1 cellular context compared by ENCODE assay signal in the genomic region with DNA sequence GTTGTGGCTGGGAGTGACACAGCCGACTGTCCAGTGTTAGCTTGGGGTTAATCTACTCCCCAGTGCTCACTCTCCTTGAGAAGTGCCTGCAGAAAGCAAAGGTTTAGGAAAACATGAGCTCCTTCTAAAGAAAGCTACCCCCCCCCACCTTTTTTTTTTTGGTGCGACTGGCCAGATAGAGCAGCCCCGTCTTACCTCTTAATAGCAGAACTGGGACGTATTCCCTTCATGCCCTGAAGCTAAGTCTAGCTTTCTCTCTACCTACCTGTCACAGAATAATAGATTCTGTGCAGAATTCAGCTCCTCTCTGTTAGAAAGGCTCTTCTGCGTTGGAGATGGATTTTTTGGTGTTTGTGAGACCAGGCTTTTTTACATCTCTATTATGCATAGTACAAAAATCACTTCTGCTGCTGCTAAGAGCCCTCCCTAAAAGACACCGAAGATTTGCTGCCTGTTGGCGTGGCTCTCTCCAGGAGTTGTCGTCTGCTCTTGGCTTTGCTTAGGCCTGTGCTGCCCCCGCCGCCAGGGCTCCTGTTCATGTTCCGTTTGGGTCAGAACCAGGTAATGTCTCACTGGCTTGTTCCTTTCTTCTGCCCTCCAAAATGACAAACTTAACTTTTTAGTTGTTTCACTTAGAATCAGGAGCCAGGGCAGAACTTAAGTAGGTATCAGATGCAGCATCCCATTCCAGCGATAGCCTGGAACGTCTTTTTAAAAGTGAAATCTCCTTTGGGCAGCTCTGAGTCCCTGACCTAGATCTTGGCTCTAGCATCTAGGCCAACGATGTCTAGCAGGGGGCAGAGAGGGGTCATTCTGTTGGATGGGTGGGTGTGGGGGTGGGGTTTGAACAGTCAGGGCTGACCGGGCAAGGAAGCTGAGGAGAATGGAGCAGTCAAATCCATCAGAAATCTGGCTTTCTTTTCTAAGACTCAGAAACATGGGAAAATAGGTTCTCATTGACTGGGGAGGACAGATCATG.
TF ChIP-seq lines count a peak whose summit lies in the region.

No MANE protein-coding gene starts in this region.

TF ChIP-seq in GM23338, 12 proteins besides CTCF, POLR2A, EP300 and RAD21 (continued from another document):
- TF ChIP-seq, protein P1, sequence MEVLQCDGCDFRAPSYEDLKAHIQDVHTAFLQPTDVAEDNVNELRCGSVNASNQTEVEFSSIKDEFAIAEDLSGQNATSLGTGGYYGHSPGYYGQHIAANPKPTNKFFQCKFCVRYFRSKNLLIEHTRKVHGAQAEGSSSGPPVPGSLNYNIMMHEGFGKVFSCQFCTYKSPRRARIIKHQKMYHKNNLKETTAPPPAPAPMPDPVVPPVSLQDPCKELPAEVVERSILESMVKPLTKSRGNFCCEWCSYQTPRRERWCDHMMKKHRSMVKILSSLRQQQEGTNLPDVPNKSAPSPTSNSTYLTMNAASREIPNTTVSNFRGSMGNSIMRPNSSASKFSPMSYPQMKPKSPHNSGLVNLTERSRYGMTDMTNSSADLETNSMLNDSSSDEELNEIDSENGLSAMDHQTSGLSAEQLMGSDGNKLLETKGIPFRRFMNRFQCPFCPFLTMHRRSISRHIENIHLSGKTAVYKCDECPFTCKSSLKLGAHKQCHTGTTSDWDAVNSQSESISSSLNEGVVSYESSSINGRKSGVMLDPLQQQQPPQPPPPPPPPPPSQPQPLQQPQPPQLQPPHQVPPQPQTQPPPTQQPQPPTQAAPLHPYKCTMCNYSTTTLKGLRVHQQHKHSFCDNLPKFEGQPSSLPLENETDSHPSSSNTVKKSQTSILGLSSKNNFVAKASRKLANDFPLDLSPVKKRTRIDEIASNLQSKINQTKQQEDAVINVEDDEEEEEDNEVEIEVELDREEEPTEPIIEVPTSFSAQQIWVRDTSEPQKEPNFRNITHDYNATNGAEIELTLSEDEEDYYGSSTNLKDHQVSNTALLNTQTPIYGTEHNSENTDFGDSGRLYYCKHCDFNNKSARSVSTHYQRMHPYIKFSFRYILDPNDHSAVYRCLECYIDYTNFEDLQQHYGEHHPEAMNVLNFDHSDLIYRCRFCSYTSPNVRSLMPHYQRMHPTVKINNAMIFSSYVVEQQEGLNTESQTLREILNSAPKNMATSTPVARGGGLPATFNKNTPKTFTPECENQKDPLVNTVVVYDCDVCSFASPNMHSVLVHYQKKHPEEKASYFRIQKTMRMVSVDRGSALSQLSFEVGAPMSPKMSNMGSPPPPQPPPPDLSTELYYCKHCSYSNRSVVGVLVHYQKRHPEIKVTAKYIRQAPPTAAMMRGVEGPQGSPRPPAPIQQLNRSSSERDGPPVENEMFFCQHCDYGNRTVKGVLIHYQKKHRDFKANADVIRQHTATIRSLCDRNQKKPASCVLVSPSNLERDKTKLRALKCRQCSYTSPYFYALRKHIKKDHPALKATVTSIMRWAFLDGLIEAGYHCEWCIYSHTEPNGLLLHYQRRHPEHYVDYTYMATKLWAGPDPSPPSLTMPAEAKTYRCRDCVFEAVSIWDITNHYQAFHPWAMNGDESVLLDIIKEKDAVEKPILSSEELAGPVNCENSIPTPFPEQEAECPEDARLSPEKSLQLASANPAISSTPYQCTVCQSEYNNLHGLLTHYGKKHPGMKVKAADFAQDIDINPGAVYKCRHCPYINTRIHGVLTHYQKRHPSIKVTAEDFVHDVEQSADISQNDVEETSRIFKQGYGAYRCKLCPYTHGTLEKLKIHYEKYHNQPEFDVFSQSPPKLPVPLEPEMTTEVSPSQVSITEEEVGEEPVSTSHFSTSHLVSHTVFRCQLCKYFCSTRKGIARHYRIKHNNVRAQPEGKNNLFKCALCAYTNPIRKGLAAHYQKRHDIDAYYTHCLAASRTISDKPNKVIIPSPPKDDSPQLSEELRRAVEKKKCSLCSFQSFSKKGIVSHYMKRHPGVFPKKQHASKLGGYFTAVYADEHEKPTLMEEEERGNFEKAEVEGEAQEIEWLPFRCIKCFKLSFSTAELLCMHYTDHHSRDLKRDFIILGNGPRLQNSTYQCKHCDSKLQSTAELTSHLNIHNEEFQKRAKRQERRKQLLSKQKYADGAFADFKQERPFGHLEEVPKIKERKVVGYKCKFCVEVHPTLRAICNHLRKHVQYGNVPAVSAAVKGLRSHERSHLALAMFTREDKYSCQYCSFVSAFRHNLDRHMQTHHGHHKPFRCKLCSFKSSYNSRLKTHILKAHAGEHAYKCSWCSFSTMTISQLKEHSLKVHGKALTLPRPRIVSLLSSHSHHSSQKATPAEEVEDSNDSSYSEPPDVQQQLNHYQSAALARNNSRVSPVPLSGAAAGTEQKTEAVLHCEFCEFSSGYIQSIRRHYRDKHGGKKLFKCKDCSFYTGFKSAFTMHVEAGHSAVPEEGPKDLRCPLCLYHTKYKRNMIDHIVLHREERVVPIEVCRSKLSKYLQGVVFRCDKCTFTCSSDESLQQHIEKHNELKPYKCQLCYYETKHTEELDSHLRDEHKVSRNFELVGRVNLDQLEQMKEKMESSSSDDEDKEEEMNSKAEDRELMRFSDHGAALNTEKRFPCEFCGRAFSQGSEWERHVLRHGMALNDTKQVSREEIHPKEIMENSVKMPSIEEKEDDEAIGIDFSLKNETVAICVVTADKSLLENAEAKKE (CRISPR knock-in tag; IDR thresholded peaks at IDR 0.05), result no peak
- no peak for TF ChIP-seq ZNF114 (CRISPR knock-in tag; IDR thresholded peaks at IDR 0.05)
- TF ChIP-seq CREB1 (CRISPR knock-in tag; IDR thresholded peaks at IDR 0.05; ENCODE audit: low read depth), result no peak
- no peak for TF ChIP-seq EZH2 (IDR thresholded peaks at IDR 0.05; ENCODE audit: low read depth, unreplicated experiment)
- TF ChIP-seq STAT1 (IDR thresholded peaks at IDR 0.05; ENCODE audit: unreplicated experiment), result no peak
- TF ChIP-seq, protein P2, sequence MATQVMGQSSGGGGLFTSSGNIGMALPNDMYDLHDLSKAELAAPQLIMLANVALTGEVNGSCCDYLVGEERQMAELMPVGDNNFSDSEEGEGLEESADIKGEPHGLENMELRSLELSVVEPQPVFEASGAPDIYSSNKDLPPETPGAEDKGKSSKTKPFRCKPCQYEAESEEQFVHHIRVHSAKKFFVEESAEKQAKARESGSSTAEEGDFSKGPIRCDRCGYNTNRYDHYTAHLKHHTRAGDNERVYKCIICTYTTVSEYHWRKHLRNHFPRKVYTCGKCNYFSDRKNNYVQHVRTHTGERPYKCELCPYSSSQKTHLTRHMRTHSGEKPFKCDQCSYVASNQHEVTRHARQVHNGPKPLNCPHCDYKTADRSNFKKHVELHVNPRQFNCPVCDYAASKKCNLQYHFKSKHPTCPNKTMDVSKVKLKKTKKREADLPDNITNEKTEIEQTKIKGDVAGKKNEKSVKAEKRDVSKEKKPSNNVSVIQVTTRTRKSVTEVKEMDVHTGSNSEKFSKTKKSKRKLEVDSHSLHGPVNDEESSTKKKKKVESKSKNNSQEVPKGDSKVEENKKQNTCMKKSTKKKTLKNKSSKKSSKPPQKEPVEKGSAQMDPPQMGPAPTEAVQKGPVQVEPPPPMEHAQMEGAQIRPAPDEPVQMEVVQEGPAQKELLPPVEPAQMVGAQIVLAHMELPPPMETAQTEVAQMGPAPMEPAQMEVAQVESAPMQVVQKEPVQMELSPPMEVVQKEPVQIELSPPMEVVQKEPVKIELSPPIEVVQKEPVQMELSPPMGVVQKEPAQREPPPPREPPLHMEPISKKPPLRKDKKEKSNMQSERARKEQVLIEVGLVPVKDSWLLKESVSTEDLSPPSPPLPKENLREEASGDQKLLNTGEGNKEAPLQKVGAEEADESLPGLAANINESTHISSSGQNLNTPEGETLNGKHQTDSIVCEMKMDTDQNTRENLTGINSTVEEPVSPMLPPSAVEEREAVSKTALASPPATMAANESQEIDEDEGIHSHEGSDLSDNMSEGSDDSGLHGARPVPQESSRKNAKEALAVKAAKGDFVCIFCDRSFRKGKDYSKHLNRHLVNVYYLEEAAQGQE (IDR thresholded peaks at IDR 0.05; ENCODE audit: unreplicated experiment), result no peak
- TF ChIP-seq EZH2phosphoT487 (IDR thresholded peaks at IDR 0.05; ENCODE audit: unreplicated experiment), result no peak
- TF ChIP-seq, protein P3, sequence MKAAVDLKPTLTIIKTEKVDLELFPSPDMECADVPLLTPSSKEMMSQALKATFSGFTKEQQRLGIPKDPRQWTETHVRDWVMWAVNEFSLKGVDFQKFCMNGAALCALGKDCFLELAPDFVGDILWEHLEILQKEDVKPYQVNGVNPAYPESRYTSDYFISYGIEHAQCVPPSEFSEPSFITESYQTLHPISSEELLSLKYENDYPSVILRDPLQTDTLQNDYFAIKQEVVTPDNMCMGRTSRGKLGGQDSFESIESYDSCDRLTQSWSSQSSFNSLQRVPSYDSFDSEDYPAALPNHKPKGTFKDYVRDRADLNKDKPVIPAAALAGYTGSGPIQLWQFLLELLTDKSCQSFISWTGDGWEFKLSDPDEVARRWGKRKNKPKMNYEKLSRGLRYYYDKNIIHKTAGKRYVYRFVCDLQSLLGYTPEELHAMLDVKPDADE (IDR thresholded peaks at IDR 0.05), result no peak
- TF ChIP-seq ZNF331 (CRISPR knock-in tag; IDR thresholded peaks at IDR 0.05; ENCODE audit: low read depth), result no peak
